ENCODE assay signal across 23 cellular contexts in genomic region chr3:158381274-158381868, GRCh38.
DNase-seq lines count a peak whose midpoint lies in the region; ATAC-seq, FAIRE-seq and TF ChIP-seq lines count a peak whose summit lies in the region.
"Had no signal": no experiment of that assay in that cellular context is flagged by ENCODE, and none has a peak within 500 bp of the region (broad histone marks: within the 10 kb centered on the region; RNA-seq: fewer than 3 reads in every experiment).

No MANE protein-coding gene starts in this region.

- no peak for TF ChIP-seq POLR2A in GM12892 (IDR thresholded peaks at IDR 0.05; ENCODE audit: low read depth, low read length)

- FAIRE-seq in GM12892 (lab: Jason Lieb, UNC), result peak; percentile 60
- FAIRE-seq: H54 had no signal

- POLR2A ChIA-PET in RWPE1 (lab: Yijun Ruan, JAX; ENCODE audit: low non-redundant PET), result no interaction called here

- CTCF ChIA-PET in RWPE1 (lab: Yijun Ruan, JAX), result no interaction called here

- no peak overlapping the region for H3K27ac ChIP-seq in RWPE1
- H3K27ac ChIP-seq: ovary, right atrium auricular region had no signal

- DNase-seq in activated CD4-positive, CD25-positive, alpha-beta regulatory T cell (lab: John Stamatoyannopoulos, UW), result no peak
- DNase-seq in GM12892 (ENCODE audit: insufficient read length) (no peak), amniotic epithelial cell (ENCODE audit: low read depth) (peak; percentile 11), kidney tubule cell (ENCODE audit: low spot score) (peak; percentile 2), hippocampal formation (lab: John Stamatoyannopoulos, UW) (no peak), RWPE1 (ENCODE audit: low spot score) (no peak), GM19238 (ENCODE audit: insufficient read length, low spot score) (no peak)
- DNase-seq: activated CD4-positive, alpha-beta T cell treated with anti-CD3 and anti-CD28 coated beads for 4 hours; activated CD8-positive, alpha-beta memory T cell treated with anti-CD3 and anti-CD28 coated beads, Interleukin-2, amount 50 U/mL, for 4 hours; activated gamma-delta T cell; amygdala; C1 segment of cervical spinal cord; Calu3; erythroblast; left cardiac atrium; natural killer cell; NCI-H2029 treated with DMSO at 0.1 percent for 48 hours; ovary; stimulated activated CD8-positive, alpha-beta memory T cell treated with anti-CD3 and anti-CD28 coated beads, Interleukin-4, amount 100 ng/mL, for 48 hours; substantia nigra had no signal

- ATAC-seq in activated CD4-positive, CD25-positive, alpha-beta regulatory T cell treated with anti-CD3 and anti-CD28 coated beads, Interleukin-2, amount 50 U/mL, for 24 hours, result peak; percentile 30 to 44
- ATAC-seq: left cardiac atrium, natural killer cell had no signal

- no peak for TF ChIP-seq CTCF in RWPE1 (conservative IDR thresholded peaks at IDR 0.05; ENCODE audit: low read depth)

Comparison
In these comparisons a context has a peak if more than half of its experiments do, and no peak if none do; other contexts are left out.
1. DNase-seq: peak in amniotic epithelial cell (single experiment) and kidney tubule cell (single experiment); none in activated CD4-positive, CD25-positive, alpha-beta regulatory T cell (0 of 4), GM12892 (single experiment), hippocampal formation (0 of 2), RWPE1 (single experiment) and GM19238 (single experiment).